ENCODE assay signal across 10 cellular contexts in the genomic region with DNA sequence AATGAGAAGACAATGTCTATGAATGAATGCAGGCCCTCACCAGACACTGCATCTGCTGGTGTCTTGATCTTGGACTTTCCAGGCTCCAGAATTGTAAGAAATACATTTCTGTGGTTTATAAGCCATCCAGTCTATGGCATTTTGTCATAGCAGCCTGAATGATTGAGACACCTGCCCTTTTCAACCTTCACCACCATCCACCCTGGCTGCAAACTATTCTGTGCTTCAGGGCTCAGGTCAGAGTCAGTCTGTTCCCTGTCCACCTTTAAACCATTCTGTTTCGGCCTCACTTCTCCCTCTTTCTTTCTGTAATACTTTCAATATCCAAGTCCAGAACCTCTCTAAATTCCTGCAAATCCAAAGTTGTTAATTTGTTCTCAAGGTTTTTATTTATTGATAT.
"Had no signal": no experiment of that assay in that cellular context is flagged by ENCODE, and none has a peak within 500 bp of the region (broad histone marks: within the 10 kb centered on the region; RNA-seq: fewer than 3 reads in every experiment).

No MANE protein-coding gene starts in this region.

- FAIRE-seq: K562 had no signal

- H3K9ac ChIP-seq: GM23248 had no signal

- H3K27ac ChIP-seq: GM23248, HL-60 had no signal

- H2AFZ ChIP-seq: GM23248 had no signal

- H3K9me3 Mint-ChIP-seq: HFFc6 had no signal

- H3K9me3 ChIP-seq: HAP-1 had no signal

- H3K36me3 ChIP-seq: HAP-1 had no signal

- H3K4me1 ChIP-seq: HAP-1 had no signal

- H3K4me3 Mint-ChIP-seq: HFFc6 had no signal

- H3K27ac Mint-ChIP-seq: HFFc6 had no signal

- DNase-seq: GM23248, GOT3, H7, HFFc6, IMR-90, KG1 had no signal

- ATAC-seq: HCT116, K562 had no signal

- H3K4me3 ChIP-seq: GM23248, HAP-1, K562 had no signal
